8 cellular contexts compared by ENCODE assay signal in genomic region chr19:4597975-4598671, GRCh38. TPM values are rescaled to one million over a fixed set of nuclear protein-coding genes. Genes with fewer than 3 reads are reported as not detected.
DNase-seq lines count a peak whose midpoint lies in the region; ATAC-seq lines count a peak whose summit lies in the region.

No MANE protein-coding gene starts in this region.

- no peaks in the 10 kb centered on the region for H3K27me3 ChIP-seq in right cardiac atrium (ENCODE audit: control insufficient read depth, insufficient read depth)

- peak; percentile 61 to 83 for ATAC-seq in right cardiac atrium
- no peak for ATAC-seq in HG02885 (IDR thresholded peaks at IDR 0.05; ENCODE audit: poor library complexity, unreplicated experiment)

- H3K4me3 ChIP-seq in right cardiac atrium (ENCODE audit: low read length) = peak overlapping the region; percentile 43

- no peaks in the 10 kb centered on the region for H3K9me3 ChIP-seq in right cardiac atrium (ENCODE audit: control insufficient read depth, low read length)

- H3K4me1 ChIP-seq in right cardiac atrium (ENCODE audit: control insufficient read depth, insufficient read depth, low read length) = no peaks in the 10 kb centered on the region

- WGBS in right cardiac atrium = 2% methylated on average over 32 of the region's 32 CpGs

- no peak overlapping the region for H3K27ac ChIP-seq in right cardiac atrium (ENCODE audit: low read length)

- DNase-seq in NCI-H1417 (lab: John Stamatoyannopoulos, UW) (peak in 2 of 3 experiments; percentile 62 to 70), NCI-H1417 treated with DMSO at 0.1 percent for 48 hours (lab: John Stamatoyannopoulos, UW) (no peak), NCI-H748 (lab: John Stamatoyannopoulos, UW; ENCODE audit: unreplicated experiment) (peak; percentile 61), activated T-cell treated with anti-CD3 and anti-CD28 coated beads for 48 hours (ENCODE audit: low read depth) (peak; percentile 45), right cardiac atrium (peak; percentile 42 to 71 (median 60)), mucosa of gallbladder (ENCODE audit: low spot score) (no peak)
- DNase-seq in stimulated activated CD4-positive, alpha-beta T cell treated with anti-CD3 and anti-CD28 coated beads, TNF-alpha, amount 100 ng/mL, for 1 hour (ENCODE audit: low read depth in 3 of 3, low spot score in 1 of 3) = peak; percentile 7 to 21 (median 10)

- intact Hi-C loops in right cardiac atrium (cut with DNase I) = no loop called here

RNA-seq across cellular contexts. Expression of gene SEMA6B, which starts 38.6 kb away (rescaled TPM):
- total RNA-seq in right cardiac atrium (10 to 100 TPM in 1 of 4 donors, 1 to 10 TPM in 3; 4.2 to 10.4 (median 7.9) TPM), mucosa of gallbladder (5.0 TPM)
- polyA plus RNA-seq in right cardiac atrium = 11.5 TPM

RNA-seq across cellular contexts. Expression of gene TNFAIP8L1, which starts 41.2 kb away (rescaled TPM):
- 1 to 10 TPM; 2.8 to 5.6 (median 4.6) TPM for total RNA-seq in right cardiac atrium
- 6.0 TPM for polyA plus RNA-seq in right cardiac atrium
- total RNA-seq in mucosa of gallbladder = 7.3 TPM

RNA-seq across cellular contexts. Expression of gene LRG1, which starts 58.3 kb away (rescaled TPM):
- total RNA-seq in right cardiac atrium (1 to 10 TPM in 1 of 4 donors, under 1 TPM in 3; 0.20 to 1.1 (median 0.31) TPM), mucosa of gallbladder (16.2 TPM)
- 0.41 TPM for polyA plus RNA-seq in right cardiac atrium

Comparison
In these comparisons a context has a peak if more than half of its experiments do, and no peak if none do; other contexts are left out.
1. DNase-seq: peak in NCI-H1417 (2 of 3), NCI-H748 (single experiment), activated T-cell treated with anti-CD3 and anti-CD28 coated beads for 48 hours (single experiment), right cardiac atrium (3 of 3) and stimulated activated CD4-positive, alpha-beta T cell treated with anti-CD3 and anti-CD28 coated beads, TNF-alpha, amount 100 ng/mL, for 1 hour (3 of 3); none in NCI-H1417 treated with DMSO at 0.1 percent for 48 hours (single experiment) and mucosa of gallbladder (single experiment).